In the genomic region with DNA sequence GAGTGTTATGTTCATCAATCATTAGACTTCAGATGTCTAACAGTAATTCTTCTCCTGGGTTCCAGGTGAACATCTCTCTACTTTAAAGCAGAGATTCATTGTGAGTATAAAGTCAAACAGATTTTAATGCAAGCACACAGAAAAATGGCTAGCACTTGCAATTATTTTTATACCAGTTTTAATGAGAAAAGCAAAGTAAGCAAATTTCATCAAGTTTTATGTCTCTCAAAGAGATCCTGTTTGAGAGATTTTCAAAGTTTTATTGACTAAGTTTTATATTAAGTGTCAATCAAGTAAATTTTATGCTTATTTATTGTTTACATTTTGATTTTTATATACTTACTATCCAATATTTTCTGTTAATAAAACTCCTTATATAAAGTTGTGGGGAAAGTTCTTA, we compare ENCODE assay signal across 27 cellular contexts.
"Had no signal": no experiment of that assay in that cellular context is flagged by ENCODE, and none has a peak within 500 bp of the region (broad histone marks: within the 10 kb centered on the region; RNA-seq: fewer than 3 reads in every experiment).

No MANE protein-coding gene starts in this region.

- H3K9ac ChIP-seq: neural progenitor cell had no signal

- H3K4me3 Mint-ChIP-seq: mesothelial cell of epicardium; naive B cell; natural killer cell; nephron progenitor cell; neural progenitor cell; stimulated activated memory B cell treated with anti-CD40 and anti-IgM and Interleukin-4, amounts not matched to agents 10 μg/mL and 1 μg/mL and 100 μg/mL, for 72 hours; stimulated activated naive CD8-positive, alpha-beta T cell treated with anti-CD3 and anti-CD28 coated beads, Interleukin-15, amount 100 ng/mL, for 72 hours; type B pancreatic cell had no signal

- H3K27ac ChIP-seq: left ventricle myocardium inferior, neural progenitor cell, neutrophil, right atrium auricular region, sigmoid colon, tibial nerve, uterus had no signal

- H3K27ac Mint-ChIP-seq: mesothelial cell of epicardium; naive B cell; natural killer cell; nephron progenitor cell; neural progenitor cell; progenitor cell of endocrine pancreas; stimulated activated memory B cell treated with anti-CD40 and anti-IgM and Interleukin-4, amounts not matched to agents 10 μg/mL and 1 μg/mL and 100 μg/mL, for 72 hours; stimulated activated naive CD8-positive, alpha-beta T cell treated with anti-CD3 and anti-CD28 coated beads, Interleukin-15, amount 100 ng/mL, for 72 hours; type B pancreatic cell had no signal

- H3K9me3 ChIP-seq: neutrophil, uterus had no signal

- H3K4me2 ChIP-seq: neural progenitor cell, smooth muscle cell had no signal

- H3K36me3 ChIP-seq: left ventricle myocardium inferior, neural progenitor cell, neutrophil, right atrium auricular region, sigmoid colon, tibial nerve had no signal

- H3K4me1 Mint-ChIP-seq: mesothelial cell of epicardium; naive B cell; natural killer cell; nephron progenitor cell; neural progenitor cell; stimulated activated memory B cell treated with anti-CD40 and anti-IgM and Interleukin-4, amounts not matched to agents 10 μg/mL and 1 μg/mL and 100 μg/mL, for 72 hours; stimulated activated naive CD8-positive, alpha-beta T cell treated with anti-CD3 and anti-CD28 coated beads, Interleukin-15, amount 100 ng/mL, for 72 hours had no signal

- H2AFZ ChIP-seq: neural progenitor cell had no signal

- ATAC-seq: natural killer cell; stimulated activated memory B cell treated with anti-CD40 and anti-IgM and Interleukin-4, amounts not matched to agents 10 μg/mL and 1 μg/mL and 100 μg/mL, for 72 hours; stimulated activated naive CD8-positive, alpha-beta T cell treated with anti-CD3 and anti-CD28 coated beads, Interleukin-15, amount 100 ng/mL, for 72 hours had no signal

- H3K27me3 Mint-ChIP-seq: naive B cell; progenitor cell of endocrine pancreas; stimulated activated memory B cell treated with anti-CD40 and anti-IgM and Interleukin-4, amounts not matched to agents 10 μg/mL and 1 μg/mL and 100 μg/mL, for 72 hours; stimulated activated naive CD8-positive, alpha-beta T cell treated with anti-CD3 and anti-CD28 coated beads, Interleukin-15, amount 100 ng/mL, for 72 hours; type B pancreatic cell had no signal

- H3K27me3 ChIP-seq: neural progenitor cell, neutrophil, right atrium auricular region, sigmoid colon, tibial nerve, uterus had no signal

- H3K4me3 ChIP-seq: left ventricle myocardium inferior, lung, neural progenitor cell, right atrium auricular region, sigmoid colon, smooth muscle cell, tibial nerve, uterus had no signal

- H3K4me1 ChIP-seq: left ventricle myocardium inferior, neural progenitor cell, right atrium auricular region, sigmoid colon, tibial nerve, uterus had no signal

- H3K36me3 Mint-ChIP-seq: mesothelial cell of epicardium; naive B cell; natural killer cell; stimulated activated memory B cell treated with anti-CD40 and anti-IgM and Interleukin-4, amounts not matched to agents 10 μg/mL and 1 μg/mL and 100 μg/mL, for 72 hours; type B pancreatic cell had no signal

- DNase-seq: hypothalamus; islet precursor cell; left ventricle myocardium inferior; mesendoderm; naive B cell; natural killer cell; nephron progenitor cell; occipital lobe; sigmoid colon; stimulated activated CD4-positive, alpha-beta T cell treated with anti-CD3 and anti-CD28 coated beads, Interleukin-1b, Interleukin-23, amount 100 ng/mL, for 48 hours; stimulated activated CD4-positive, alpha-beta T cell treated with anti-CD3 and anti-CD28 coated beads, Interleukin-2, amount 100 ng/mL, for 48 hours; stimulated activated CD4-positive, alpha-beta T cell treated with anti-CD3 and anti-CD28 coated beads, Interleukin-4, amount 100 ng/mL, for 4 hours; stimulated activated CD8-positive, alpha-beta memory T cell treated with anti-CD3 and anti-CD28 coated beads, Interleukin-4, amount 100 ng/mL, for 48 hours; stimulated activated naive CD4-positive, alpha-beta T cell treated with Interleukin-2 at 50 U/mL for 16 hours; stimulated activated naive CD8-positive, alpha-beta T cell treated with anti-CD3 and anti-CD28 coated beads, Interleukin-15, amount 100 ng/mL, for 72 hours; substantia nigra; uterus had no signal
